39 cellular contexts compared by ENCODE assay signal in genomic region chr12:102220736-102221135, GRCh38. TPM values are rescaled to one million over a fixed set of nuclear protein-coding genes. Genes with fewer than 3 reads are reported as not detected.
"Had no signal": no experiment of that assay in that cellular context is flagged by ENCODE, and none has a peak within 500 bp of the region (broad histone marks: within the 10 kb centered on the region; RNA-seq: fewer than 3 reads in every experiment).

No MANE protein-coding gene starts in this region.

- H3K4me3 ChIP-seq: MG63 had no signal

- H3K9me3 ChIP-seq: MG63 had no signal

- H3K27me3 ChIP-seq: MG63 had no signal

- DNase-seq: MG63, MM.1S, MV-4-11, NCI-H1048, NCI-H1092, NCI-H1092 treated with DMSO at 0.1 percent for 48 hours, NCI-H1105, NCI-H1105 treated with DMSO at 0.1 percent for 48 hours, NCI-H1417, NCI-H1417 treated with DMSO at 0.1 percent for 48 hours, NCI-H1436, NCI-H1436 treated with DMSO at 0.1 percent for 48 hours, NCI-H146, NCI-H1694, NCI-H1694 treated with DMSO at 0.1 percent for 48 hours, NCI-H187, NCI-H187 treated with DMSO at 0.1 percent for 48 hours, NCI-H1930, NCI-H2029, NCI-H2029 treated with DMSO at 0.1 percent for 48 hours, NCI-H2081, NCI-H2081 treated with DMSO at 0.1 percent for 48 hours, NCI-H2107, NCI-H2171, NCI-H2171 treated with DMSO at 0.1 percent for 48 hours, NCI-H2227 treated with DMSO at 0.1 percent for 48 hours, NCI-H226, NCI-H345, NCI-H446, NCI-H446 treated with DMSO at 0.1 percent for 48 hours, NCI-H510A, NCI-H510A treated with DMSO at 0.1 percent for 48 hours, NCI-H524, NCI-H524 treated with DMSO at 0.1 percent for 48 hours, NCI-H526, NCI-H526 treated with DMSO at 0.1 percent for 48 hours had no signal

- H3K36me3 ChIP-seq: MG63 had no signal

RNA-seq across cellular contexts. Expression of gene PMCH, which starts 23.1 kb away (rescaled TPM):
- total RNA-seq: M059J, MCF 10A, NCI-H460 had no signal
